8 cellular contexts compared by ENCODE assay signal in genomic region chr20:64285579-64286427, GRCh38. TPM values are rescaled to one million over a fixed set of nuclear protein-coding genes. Genes with fewer than 3 reads are reported as not detected.
DNase-seq lines count a peak whose midpoint lies in the region; ATAC-seq and TF ChIP-seq lines count a peak whose summit lies in the region.
"Not testable (repeated sequence)": the region's sequence is repeated elsewhere in the genome, so short reads cannot be mapped to it uniquely, and the experiment has no call there.

No MANE protein-coding gene starts in this region.

- not testable (repeated sequence) for H3K4me1 ChIP-seq in Peyer's patch

- H3K9me3 Mint-ChIP-seq in nephron; stimulated activated memory B cell treated with anti-CD40 and anti-IgM and Interleukin-4, amounts not matched to agents 10 μg/mL and 1 μg/mL and 100 μg/mL, for 72 hours: not testable (repeated sequence)

- not testable (repeated sequence) for H3K27ac ChIP-seq in Peyer's patch

- H3K4me3 ChIP-seq in Peyer's patch, result not testable (repeated sequence)

- DNase-seq in EL (peak; percentile 19), HUDEP-2 (lab: John Stamatoyannopoulos, UW; ENCODE audit: unreplicated experiment in 76 of 76) (peak in 74 of 76 experiments; percentile 9 to 96 (median 85)), Peyer's patch (peak in 2 of 3 donors; percentile 38 to 70), activated T-cell treated with anti-CD3 and anti-CD28 coated beads for 4 hours (peak; percentile 46)

- H3K27ac Mint-ChIP-seq in nephron; stimulated activated memory B cell treated with anti-CD40 and anti-IgM and Interleukin-4, amounts not matched to agents 10 μg/mL and 1 μg/mL and 100 μg/mL, for 72 hours: not testable (repeated sequence)

- peak; percentile 94 for ATAC-seq in GM21717 (IDR thresholded peaks at IDR 0.05; ENCODE audit: unreplicated experiment)
- peak; percentile 83 for ATAC-seq in esophagus mucosa
- ATAC-seq in stimulated activated memory B cell treated with anti-CD40 and anti-IgM and Interleukin-4, amounts not matched to agents 10 μg/mL and 1 μg/mL and 100 μg/mL, for 72 hours, result peak; percentile 89

- not testable (repeated sequence) for H3K27me3 ChIP-seq in Peyer's patch

- H3K36me3 ChIP-seq in Peyer's patch, result not testable (repeated sequence)

- not testable (repeated sequence) for H3K4me1 Mint-ChIP-seq in nephron; stimulated activated memory B cell treated with anti-CD40 and anti-IgM and Interleukin-4, amounts not matched to agents 10 μg/mL and 1 μg/mL and 100 μg/mL, for 72 hours

- not testable (repeated sequence) for H3K27me3 Mint-ChIP-seq in nephron (ENCODE audit: low read depth); stimulated activated memory B cell treated with anti-CD40 and anti-IgM and Interleukin-4, amounts not matched to agents 10 μg/mL and 1 μg/mL and 100 μg/mL, for 72 hours

- not testable (repeated sequence) for H3K9me3 ChIP-seq in Peyer's patch

- peak; percentile 9 to 81 (median 55) for TF ChIP-seq CTCF in Peyer's patch (IDR thresholded peaks at IDR 0.05)
- peak; percentile 59 to 77 (median 69) for TF ChIP-seq CTCF in nephron (IDR thresholded peaks at IDR 0.05; ENCODE audit: unreplicated experiment in 3 of 3)

- H3K36me3 Mint-ChIP-seq in nephron (ENCODE audit: low read depth); stimulated activated memory B cell treated with anti-CD40 and anti-IgM and Interleukin-4, amounts not matched to agents 10 μg/mL and 1 μg/mL and 100 μg/mL, for 72 hours: not testable (repeated sequence)

- not testable (repeated sequence) for TF ChIP-seq POLR2A in Peyer's patch (IDR thresholded peaks at IDR 0.05)

- not testable (repeated sequence) for H3K4me3 Mint-ChIP-seq in nephron; stimulated activated memory B cell treated with anti-CD40 and anti-IgM and Interleukin-4, amounts not matched to agents 10 μg/mL and 1 μg/mL and 100 μg/mL, for 72 hours

RNA-seq across cellular contexts. Expression of gene PCMTD2, which starts 30.3 kb away (rescaled TPM):
- 10 to 100 TPM; 34.5 to 90.8 (median 46.9) TPM for total RNA-seq in Peyer's patch
- 26.0 TPM for total RNA-seq in esophagus mucosa

Comparison
In these comparisons a context has a peak if more than half of its experiments do, and no peak if none do; other contexts are left out.
1. DNase-seq: peak in every context shown above with its lines; median percentile 85 in HUDEP-2; 54 in Peyer's patch; 46 in activated T-cell treated with anti-CD3 and anti-CD28 coated beads for 4 hours; 19 in EL.